Comparison of ENCODE assay signal across 19 cellular contexts in genomic region chr9:80072406-80072805, GRCh38.
"Had no signal": no experiment of that assay in that cellular context is flagged by ENCODE, and none has a peak within 500 bp of the region (broad histone marks: within the 10 kb centered on the region; RNA-seq: fewer than 3 reads in every experiment).

No MANE protein-coding gene starts in this region.

- H3K4me3 ChIP-seq: psoas muscle, right lobe of liver, spleen, testis, transverse colon had no signal

- DNase-seq: effector memory CD4-positive, alpha-beta T cell; islet precursor cell; mammary epithelial cell; naive thymus-derived CD4-positive, alpha-beta T cell; nephron progenitor cell; psoas muscle; retina; right lobe of liver; spleen; stimulated activated CD4-positive, alpha-beta T cell treated with anti-CD3 and anti-CD28 coated beads, Interleukin-15, amount 100 ng/mL, for 24 hours; stimulated activated CD4-positive, alpha-beta T cell treated with anti-CD3 and anti-CD28 coated beads, Interleukin-1b, Interleukin-23, amount 100 ng/mL, for 48 hours; stimulated activated CD4-positive, alpha-beta T cell treated with anti-CD3 and anti-CD28 coated beads, Interleukin-4, amount 100 ng/mL, for 24 hours; stimulated activated naive CD8-positive, alpha-beta T cell treated with anti-CD3 and anti-CD28 coated beads, Interleukin-15, amount 100 ng/mL, for 72 hours; testis; transverse colon had no signal

- H3K27me3 ChIP-seq: right lobe of liver, spleen, testis, transverse colon had no signal

- H3K9me3 ChIP-seq: psoas muscle, right lobe of liver, spleen, testis, transverse colon had no signal

- H3K36me3 ChIP-seq: right lobe of liver, spleen, transverse colon had no signal

- H3K4me1 ChIP-seq: right lobe of liver, transverse colon had no signal

- ATAC-seq: esophagus mucosa; left lobe of liver; naive thymus-derived CD4-positive, alpha-beta T cell; psoas muscle; right lobe of liver; stimulated activated memory B cell treated with anti-CD40 and anti-IgM and Interleukin-4, amounts not matched to agents 10 μg/mL and 1 μg/mL and 100 μg/mL, for 72 hours; stimulated activated naive CD8-positive, alpha-beta T cell treated with anti-CD3 and anti-CD28 coated beads, Interleukin-15, amount 100 ng/mL, for 72 hours had no signal

- H3K27ac ChIP-seq: parathyroid adenoma, psoas muscle, right lobe of liver, spleen, testis, transverse colon had no signal
